In genomic region chr6:32146287-32146686, GRCh38 we compare ENCODE assay signal across 16 cellular contexts. TPM values are rescaled to one million over a fixed set of nuclear protein-coding genes. Genes with fewer than 3 reads are reported as not detected.
DNase-seq lines count a peak whose midpoint lies in the region; ATAC-seq and TF ChIP-seq lines count a peak whose summit lies in the region.
"Had no signal": no experiment of that assay in that cellular context is flagged by ENCODE, and none has a peak within 500 bp of the region (broad histone marks: within the 10 kb centered on the region; RNA-seq: fewer than 3 reads in every experiment).

No MANE protein-coding gene starts in this region.

- no peak for ATAC-seq in natural killer cell
- no peak for ATAC-seq in natural killer cell treated with Interleukin-12 subunit alpha and Interleukin-12 subunit beta and Interleukin-15 and Interleukin-18, amount 100 ng/mL, for 72 hours
- ATAC-seq in HG02884 (IDR thresholded peaks at IDR 0.05; ENCODE audit: unreplicated experiment): no peak
- ATAC-seq in HG02870 (IDR thresholded peaks at IDR 0.05; ENCODE audit: unreplicated experiment): no peak
- ATAC-seq: lower lobe of right lung, upper lobe of right lung had no signal

- intact Hi-C loops in natural killer cell (cut with micrococcal nuclease): no loop called here

- H3K4me3 Mint-ChIP-seq in natural killer cell: peak overlapping the region; percentile 3
- no peak overlapping the region for H3K4me3 Mint-ChIP-seq in natural killer cell treated with Interleukin-12 subunit alpha and Interleukin-12 subunit beta and Interleukin-15 and Interleukin-18, amount 100 ng/mL, for 72 hours

- no peak overlapping the region for H3K27ac Mint-ChIP-seq in natural killer cell
- H3K27ac Mint-ChIP-seq in natural killer cell treated with Interleukin-12 subunit alpha and Interleukin-12 subunit beta and Interleukin-15 and Interleukin-18, amount 100 ng/mL, for 72 hours: no peak overlapping the region

- TF ChIP-seq CTCF in natural killer cell (IDR thresholded peaks at IDR 0.05): no peak
- TF ChIP-seq CTCF in fibroblast of the aortic adventitia (IDR thresholded peaks at IDR 0.05; ENCODE audit: insufficient read depth, low read length): no peak

- H3K36me3 Mint-ChIP-seq in natural killer cell: no peaks in the 10 kb centered on the region
- no peaks in the 10 kb centered on the region for H3K36me3 Mint-ChIP-seq in natural killer cell treated with Interleukin-12 subunit alpha and Interleukin-12 subunit beta and Interleukin-15 and Interleukin-18, amount 100 ng/mL, for 72 hours

- DNase-seq in natural killer cell (no peak), fibroblast of the aortic adventitia (ENCODE audit: low read depth) (peak; percentile 43), NCI-H1092 treated with DMSO at 0.1 percent for 48 hours (lab: John Stamatoyannopoulos, UW) (no peak)
- no peak for DNase-seq in natural killer cell treated with Interleukin-12 subunit alpha and Interleukin-12 subunit beta and Interleukin-15 and Interleukin-18, amount 100 ng/mL, for 72 hours (ENCODE audit: low spot score)
- DNase-seq: DMS79, foreskin melanocyte, lower lobe of right lung, MM.1S, NCI-H187 treated with DMSO at 0.1 percent for 48 hours, NCI-H510A, stomach, T-helper 2 cell, upper lobe of right lung had no signal

- H3K9me3 Mint-ChIP-seq in natural killer cell: no peaks in the 10 kb centered on the region
- H3K9me3 Mint-ChIP-seq in natural killer cell treated with Interleukin-12 subunit alpha and Interleukin-12 subunit beta and Interleukin-15 and Interleukin-18, amount 100 ng/mL, for 72 hours: no peaks in the 10 kb centered on the region

- H3K4me1 Mint-ChIP-seq in natural killer cell: peaks cover 24 to 41% of the 10 kb centered on the region in 2 donors
- H3K4me1 Mint-ChIP-seq in natural killer cell treated with Interleukin-12 subunit alpha and Interleukin-12 subunit beta and Interleukin-15 and Interleukin-18, amount 100 ng/mL, for 72 hours (ENCODE audit: low read depth in 2 of 2): peaks cover 31 to 34% of the 10 kb centered on the region in 2 donors

- no peak overlapping the region for H3K4me3 ChIP-seq in fibroblast of the aortic adventitia (ENCODE audit: low read depth, low read length)
- H3K4me3 ChIP-seq: lower lobe of right lung, right atrium auricular region, stomach, upper lobe of right lung had no signal

- H3K27me3 Mint-ChIP-seq in natural killer cell (ENCODE audit: low read depth in 2 of 2): peaks cover 25 to 43% of the 10 kb centered on the region in 2 donors
- H3K27me3 Mint-ChIP-seq in natural killer cell treated with Interleukin-12 subunit alpha and Interleukin-12 subunit beta and Interleukin-15 and Interleukin-18, amount 100 ng/mL, for 72 hours: peaks cover 38 to 50% of the 10 kb centered on the region in 2 donors

RNA-seq across cellular contexts. Expression of gene PRRT1, which starts 5.5 kb away (rescaled TPM):
- total RNA-seq in natural killer cell (under 1 TPM; 0.38 to 0.63 (median 0.54) TPM), fibroblast of the aortic adventitia (ENCODE audit: low replicate concordance) (0.41 and 0.54 TPM in 2 replicates)
- under 1 TPM; 0.17 to 0.33 TPM for total RNA-seq in natural killer cell treated with Interleukin-12 subunit alpha and Interleukin-12 subunit beta and Interleukin-15 and Interleukin-18, amount 100 ng/mL, for 72 hours

RNA-seq across cellular contexts. Expression of gene PPT2, which starts 7.7 kb away (rescaled TPM):
- total RNA-seq in natural killer cell: 10 to 100 TPM; 16.3 to 28.3 (median 19.0) TPM
- 10 to 100 TPM; 10.8 to 32.3 TPM for total RNA-seq in natural killer cell treated with Interleukin-12 subunit alpha and Interleukin-12 subunit beta and Interleukin-15 and Interleukin-18, amount 100 ng/mL, for 72 hours
- total RNA-seq in fibroblast of the aortic adventitia (ENCODE audit: low replicate concordance): 7.1 and 30.2 TPM in 2 replicates

RNA-seq across cellular contexts. Expression of gene FKBPL, which starts 16.2 kb away (rescaled TPM):
- 1 to 10 TPM; 1.8 to 3.2 (median 2.4) TPM for total RNA-seq in natural killer cell
- total RNA-seq in natural killer cell treated with Interleukin-12 subunit alpha and Interleukin-12 subunit beta and Interleukin-15 and Interleukin-18, amount 100 ng/mL, for 72 hours: 1 to 10 TPM; 5.5 to 6.0 TPM
- 5.6 and 7.9 TPM in 2 replicates for total RNA-seq in fibroblast of the aortic adventitia (ENCODE audit: low replicate concordance)

RNA-seq across cellular contexts. Expression of gene EGFL8, which starts 18.1 kb away (rescaled TPM):
- total RNA-seq in natural killer cell (10 to 100 TPM; 18.2 to 22.9 (median 20.1) TPM), fibroblast of the aortic adventitia (ENCODE audit: low replicate concordance) (0.16 and 0.72 TPM in 2 replicates)
- total RNA-seq in natural killer cell treated with Interleukin-12 subunit alpha and Interleukin-12 subunit beta and Interleukin-15 and Interleukin-18, amount 100 ng/mL, for 72 hours: 10 to 100 TPM in 1 of 2 donors, 1 to 10 TPM in 1; 8.3 to 15.0 TPM

RNA-seq across cellular contexts. Expression of gene ATF6B, which starts 18.2 kb away (rescaled TPM):
- total RNA-seq in natural killer cell (100 to 1,000 TPM; 157 to 187 (median 178) TPM), fibroblast of the aortic adventitia (ENCODE audit: low replicate concordance) (23.8 and 40.6 TPM in 2 replicates)
- 100 to 1,000 TPM; 125 to 132 TPM for total RNA-seq in natural killer cell treated with Interleukin-12 subunit alpha and Interleukin-12 subunit beta and Interleukin-15 and Interleukin-18, amount 100 ng/mL, for 72 hours
